Comparison of ENCODE assay signal across 1 cellular context in the genomic region with DNA sequence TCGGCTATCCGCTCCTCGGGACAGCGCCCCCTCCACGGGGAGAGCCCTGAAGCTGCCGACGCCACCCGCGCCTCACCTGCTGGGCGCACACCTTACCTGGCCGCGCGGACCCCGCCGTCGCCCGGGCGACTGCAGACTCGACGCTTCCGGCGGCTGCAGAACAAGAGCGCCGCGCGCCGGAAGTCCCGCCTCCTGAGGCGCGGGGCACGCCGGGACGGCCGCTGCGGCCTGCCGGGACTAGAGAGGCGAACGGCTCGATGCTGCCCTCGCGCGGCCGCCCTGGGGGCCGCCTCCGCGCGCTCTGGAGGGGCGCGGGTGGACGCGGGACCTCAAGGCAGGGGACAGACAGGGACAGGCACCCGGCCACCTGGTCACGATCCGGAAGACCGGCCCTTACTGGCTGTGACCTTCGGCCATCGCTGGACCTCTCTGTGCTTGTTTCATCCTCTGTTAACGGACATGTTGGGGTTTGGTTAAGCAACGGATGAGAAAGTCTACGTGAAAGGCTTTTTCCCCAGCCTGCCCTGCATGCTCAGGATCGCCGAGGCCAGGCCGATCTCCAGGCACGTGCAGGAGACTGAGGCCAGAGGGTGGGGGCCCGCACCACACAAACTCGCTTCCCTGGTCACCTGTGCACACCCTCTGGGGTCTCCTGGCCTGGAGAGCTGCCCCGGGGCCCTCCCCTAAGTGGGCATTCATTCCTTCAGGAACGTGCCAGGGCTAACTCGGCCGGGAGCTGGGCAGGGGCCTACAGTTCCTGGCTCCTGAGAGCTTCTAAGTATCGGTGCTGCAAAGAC.
TF ChIP-seq lines count a peak whose summit lies in the region.

A gene with protein sequence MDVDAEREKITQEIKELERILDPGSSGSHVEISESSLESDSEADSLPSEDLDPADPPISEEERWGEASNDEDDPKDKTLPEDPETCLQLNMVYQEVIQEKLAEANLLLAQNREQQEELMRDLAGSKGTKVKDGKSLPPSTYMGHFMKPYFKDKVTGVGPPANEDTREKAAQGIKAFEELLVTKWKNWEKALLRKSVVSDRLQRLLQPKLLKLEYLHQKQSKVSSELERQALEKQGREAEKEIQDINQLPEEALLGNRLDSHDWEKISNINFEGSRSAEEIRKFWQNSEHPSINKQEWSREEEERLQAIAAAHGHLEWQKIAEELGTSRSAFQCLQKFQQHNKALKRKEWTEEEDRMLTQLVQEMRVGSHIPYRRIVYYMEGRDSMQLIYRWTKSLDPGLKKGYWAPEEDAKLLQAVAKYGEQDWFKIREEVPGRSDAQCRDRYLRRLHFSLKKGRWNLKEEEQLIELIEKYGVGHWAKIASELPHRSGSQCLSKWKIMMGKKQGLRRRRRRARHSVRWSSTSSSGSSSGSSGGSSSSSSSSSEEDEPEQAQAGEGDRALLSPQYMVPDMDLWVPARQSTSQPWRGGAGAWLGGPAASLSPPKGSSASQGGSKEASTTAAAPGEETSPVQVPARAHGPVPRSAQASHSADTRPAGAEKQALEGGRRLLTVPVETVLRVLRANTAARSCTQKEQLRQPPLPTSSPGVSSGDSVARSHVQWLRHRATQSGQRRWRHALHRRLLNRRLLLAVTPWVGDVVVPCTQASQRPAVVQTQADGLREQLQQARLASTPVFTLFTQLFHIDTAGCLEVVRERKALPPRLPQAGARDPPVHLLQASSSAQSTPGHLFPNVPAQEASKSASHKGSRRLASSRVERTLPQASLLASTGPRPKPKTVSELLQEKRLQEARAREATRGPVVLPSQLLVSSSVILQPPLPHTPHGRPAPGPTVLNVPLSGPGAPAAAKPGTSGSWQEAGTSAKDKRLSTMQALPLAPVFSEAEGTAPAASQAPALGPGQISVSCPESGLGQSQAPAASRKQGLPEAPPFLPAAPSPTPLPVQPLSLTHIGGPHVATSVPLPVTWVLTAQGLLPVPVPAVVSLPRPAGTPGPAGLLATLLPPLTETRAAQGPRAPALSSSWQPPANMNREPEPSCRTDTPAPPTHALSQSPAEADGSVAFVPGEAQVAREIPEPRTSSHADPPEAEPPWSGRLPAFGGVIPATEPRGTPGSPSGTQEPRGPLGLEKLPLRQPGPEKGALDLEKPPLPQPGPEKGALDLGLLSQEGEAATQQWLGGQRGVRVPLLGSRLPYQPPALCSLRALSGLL (N-terminal part only) (minus strand): TSS at position 133 of the 797 bp plus-strand sequence. CDS start 1,742 bp downstream, outside the sequence.

TF ChIP-seq in SK-N-SH, 30 proteins besides CTCF, POLR2A, EP300 and RAD21 (continued from another document):
- TF ChIP-seq FOXM1 (IDR thresholded peaks at IDR 0.05; ENCODE audit: low read depth) (no peak), POLR2AphosphoS5 (IDR thresholded peaks at IDR 0.05; ENCODE audit: low read depth, low read length) (peak; percentile 73), FOSL2 (IDR thresholded peaks at IDR 0.05; ENCODE audit: borderline replicate concordance, low read depth) (no peak), NRF1 (IDR thresholded peaks at IDR 0.05; ENCODE audit: low read depth, low read length) (no peak), NFIC (IDR thresholded peaks at IDR 0.05; ENCODE audit: borderline replicate concordance) (no peak), GATA2 (CRISPR knock-in tag; IDR thresholded peaks at IDR 0.05) (no peak), ELF1 (IDR thresholded peaks at IDR 0.05) (peak; percentile 58), FOXJ3 (CRISPR knock-in tag; IDR thresholded peaks at IDR 0.05) (no peak), GABPA (IDR thresholded peaks at IDR 0.05; ENCODE audit: low read depth) (peak; percentile 90), SMC3 (IDR thresholded peaks at IDR 0.05; ENCODE audit: low read depth, low read length) (peak; percentile 67), MEF2A (IDR thresholded peaks at IDR 0.05; ENCODE audit: borderline replicate concordance, low read depth) (no peak), TAF1 (IDR thresholded peaks at IDR 0.05; ENCODE audit: borderline replicate concordance, low read depth, low read length) (peak; percentile 96; the same call in 1 of the 2 replicates), RCOR1 (IDR thresholded peaks at IDR 0.05; ENCODE audit: low read length) (peak; percentile 44; the same call in 1 of the 2 replicates), TEAD4 (IDR thresholded peaks at IDR 0.05; ENCODE audit: borderline replicate concordance, insufficient read depth) (no peak), TCF12 (IDR thresholded peaks at IDR 0.05) (no peak), RXRA (IDR thresholded peaks at IDR 0.05; ENCODE audit: borderline replicate concordance, low read depth) (no peak), EZH2phosphoT487 (IDR thresholded peaks at IDR 0.05; ENCODE audit: borderline replicate concordance, low read depth) (no peak), JUND (IDR thresholded peaks at IDR 0.05) (no peak), CHD2 (IDR thresholded peaks at IDR 0.05; ENCODE audit: low read length, partially characterized antibody) (peak; percentile 71)
- TF ChIP-seq, protein P1, sequence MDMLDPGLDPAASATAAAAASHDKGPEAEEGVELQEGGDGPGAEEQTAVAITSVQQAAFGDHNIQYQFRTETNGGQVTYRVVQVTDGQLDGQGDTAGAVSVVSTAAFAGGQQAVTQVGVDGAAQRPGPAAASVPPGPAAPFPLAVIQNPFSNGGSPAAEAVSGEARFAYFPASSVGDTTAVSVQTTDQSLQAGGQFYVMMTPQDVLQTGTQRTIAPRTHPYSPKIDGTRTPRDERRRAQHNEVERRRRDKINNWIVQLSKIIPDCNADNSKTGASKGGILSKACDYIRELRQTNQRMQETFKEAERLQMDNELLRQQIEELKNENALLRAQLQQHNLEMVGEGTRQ (IDR thresholded peaks at IDR 0.05; ENCODE audit: borderline replicate concordance, low read depth, low read length), result no peak
- TF ChIP-seq, protein P2, sequence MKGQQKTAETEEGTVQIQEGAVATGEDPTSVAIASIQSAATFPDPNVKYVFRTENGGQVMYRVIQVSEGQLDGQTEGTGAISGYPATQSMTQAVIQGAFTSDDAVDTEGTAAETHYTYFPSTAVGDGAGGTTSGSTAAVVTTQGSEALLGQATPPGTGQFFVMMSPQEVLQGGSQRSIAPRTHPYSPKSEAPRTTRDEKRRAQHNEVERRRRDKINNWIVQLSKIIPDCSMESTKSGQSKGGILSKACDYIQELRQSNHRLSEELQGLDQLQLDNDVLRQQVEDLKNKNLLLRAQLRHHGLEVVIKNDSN (IDR thresholded peaks at IDR 0.05; ENCODE audit: borderline replicate concordance, low read depth), result no peak
- TF ChIP-seq, protein P3, sequence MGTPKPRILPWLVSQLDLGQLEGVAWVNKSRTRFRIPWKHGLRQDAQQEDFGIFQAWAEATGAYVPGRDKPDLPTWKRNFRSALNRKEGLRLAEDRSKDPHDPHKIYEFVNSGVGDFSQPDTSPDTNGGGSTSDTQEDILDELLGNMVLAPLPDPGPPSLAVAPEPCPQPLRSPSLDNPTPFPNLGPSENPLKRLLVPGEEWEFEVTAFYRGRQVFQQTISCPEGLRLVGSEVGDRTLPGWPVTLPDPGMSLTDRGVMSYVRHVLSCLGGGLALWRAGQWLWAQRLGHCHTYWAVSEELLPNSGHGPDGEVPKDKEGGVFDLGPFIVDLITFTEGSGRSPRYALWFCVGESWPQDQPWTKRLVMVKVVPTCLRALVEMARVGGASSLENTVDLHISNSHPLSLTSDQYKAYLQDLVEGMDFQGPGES (IDR thresholded peaks at IDR 0.05; ENCODE audit: low read depth, low read length), result no peak
- TF ChIP-seq, protein P4, sequence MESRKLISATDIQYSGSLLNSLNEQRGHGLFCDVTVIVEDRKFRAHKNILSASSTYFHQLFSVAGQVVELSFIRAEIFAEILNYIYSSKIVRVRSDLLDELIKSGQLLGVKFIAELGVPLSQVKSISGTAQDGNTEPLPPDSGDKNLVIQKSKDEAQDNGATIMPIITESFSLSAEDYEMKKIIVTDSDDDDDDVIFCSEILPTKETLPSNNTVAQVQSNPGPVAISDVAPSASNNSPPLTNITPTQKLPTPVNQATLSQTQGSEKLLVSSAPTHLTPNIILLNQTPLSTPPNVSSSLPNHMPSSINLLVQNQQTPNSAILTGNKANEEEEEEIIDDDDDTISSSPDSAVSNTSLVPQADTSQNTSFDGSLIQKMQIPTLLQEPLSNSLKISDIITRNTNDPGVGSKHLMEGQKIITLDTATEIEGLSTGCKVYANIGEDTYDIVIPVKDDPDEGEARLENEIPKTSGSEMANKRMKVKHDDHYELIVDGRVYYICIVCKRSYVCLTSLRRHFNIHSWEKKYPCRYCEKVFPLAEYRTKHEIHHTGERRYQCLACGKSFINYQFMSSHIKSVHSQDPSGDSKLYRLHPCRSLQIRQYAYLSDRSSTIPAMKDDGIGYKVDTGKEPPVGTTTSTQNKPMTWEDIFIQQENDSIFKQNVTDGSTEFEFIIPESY (IDR thresholded peaks at IDR 0.05; ENCODE audit: borderline replicate concordance, low read depth), result no peak
- TF ChIP-seq, protein P5, sequence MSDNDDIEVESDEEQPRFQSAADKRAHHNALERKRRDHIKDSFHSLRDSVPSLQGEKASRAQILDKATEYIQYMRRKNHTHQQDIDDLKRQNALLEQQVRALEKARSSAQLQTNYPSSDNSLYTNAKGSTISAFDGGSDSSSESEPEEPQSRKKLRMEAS (IDR thresholded peaks at IDR 0.05; ENCODE audit: low read depth), result no peak
- TF ChIP-seq, protein P6, sequence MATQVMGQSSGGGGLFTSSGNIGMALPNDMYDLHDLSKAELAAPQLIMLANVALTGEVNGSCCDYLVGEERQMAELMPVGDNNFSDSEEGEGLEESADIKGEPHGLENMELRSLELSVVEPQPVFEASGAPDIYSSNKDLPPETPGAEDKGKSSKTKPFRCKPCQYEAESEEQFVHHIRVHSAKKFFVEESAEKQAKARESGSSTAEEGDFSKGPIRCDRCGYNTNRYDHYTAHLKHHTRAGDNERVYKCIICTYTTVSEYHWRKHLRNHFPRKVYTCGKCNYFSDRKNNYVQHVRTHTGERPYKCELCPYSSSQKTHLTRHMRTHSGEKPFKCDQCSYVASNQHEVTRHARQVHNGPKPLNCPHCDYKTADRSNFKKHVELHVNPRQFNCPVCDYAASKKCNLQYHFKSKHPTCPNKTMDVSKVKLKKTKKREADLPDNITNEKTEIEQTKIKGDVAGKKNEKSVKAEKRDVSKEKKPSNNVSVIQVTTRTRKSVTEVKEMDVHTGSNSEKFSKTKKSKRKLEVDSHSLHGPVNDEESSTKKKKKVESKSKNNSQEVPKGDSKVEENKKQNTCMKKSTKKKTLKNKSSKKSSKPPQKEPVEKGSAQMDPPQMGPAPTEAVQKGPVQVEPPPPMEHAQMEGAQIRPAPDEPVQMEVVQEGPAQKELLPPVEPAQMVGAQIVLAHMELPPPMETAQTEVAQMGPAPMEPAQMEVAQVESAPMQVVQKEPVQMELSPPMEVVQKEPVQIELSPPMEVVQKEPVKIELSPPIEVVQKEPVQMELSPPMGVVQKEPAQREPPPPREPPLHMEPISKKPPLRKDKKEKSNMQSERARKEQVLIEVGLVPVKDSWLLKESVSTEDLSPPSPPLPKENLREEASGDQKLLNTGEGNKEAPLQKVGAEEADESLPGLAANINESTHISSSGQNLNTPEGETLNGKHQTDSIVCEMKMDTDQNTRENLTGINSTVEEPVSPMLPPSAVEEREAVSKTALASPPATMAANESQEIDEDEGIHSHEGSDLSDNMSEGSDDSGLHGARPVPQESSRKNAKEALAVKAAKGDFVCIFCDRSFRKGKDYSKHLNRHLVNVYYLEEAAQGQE (IDR thresholded peaks at IDR 0.05; ENCODE audit: low read depth, low read length), result 0 out of 2 replicates have a peak, but pooled peaks have one; percentile 11
